1 cellular context compared by ENCODE assay signal in genomic region chr2:164792316-164793127, GRCh38.
TF ChIP-seq lines count a peak whose summit lies in the region.

No MANE protein-coding gene starts in this region.

TF ChIP-seq in SK-N-SH treated with all-trans-retinoic acid at 6 μM for 48 hours, 23 proteins besides CTCF, POLR2A, EP300 and RAD21 (continued from another document):
- TF ChIP-seq TCF4 (CRISPR knock-in tag; IDR thresholded peaks at IDR 0.05; ENCODE audit: borderline replicate concordance), result no peak
- no peak for TF ChIP-seq PPARA (CRISPR knock-in tag; IDR thresholded peaks at IDR 0.05; ENCODE audit: borderline replicate concordance)
- TF ChIP-seq ARNTL (CRISPR knock-in tag; IDR thresholded peaks at IDR 0.05; ENCODE audit: borderline replicate concordance, low read depth), result no peak
